In the genomic region with DNA sequence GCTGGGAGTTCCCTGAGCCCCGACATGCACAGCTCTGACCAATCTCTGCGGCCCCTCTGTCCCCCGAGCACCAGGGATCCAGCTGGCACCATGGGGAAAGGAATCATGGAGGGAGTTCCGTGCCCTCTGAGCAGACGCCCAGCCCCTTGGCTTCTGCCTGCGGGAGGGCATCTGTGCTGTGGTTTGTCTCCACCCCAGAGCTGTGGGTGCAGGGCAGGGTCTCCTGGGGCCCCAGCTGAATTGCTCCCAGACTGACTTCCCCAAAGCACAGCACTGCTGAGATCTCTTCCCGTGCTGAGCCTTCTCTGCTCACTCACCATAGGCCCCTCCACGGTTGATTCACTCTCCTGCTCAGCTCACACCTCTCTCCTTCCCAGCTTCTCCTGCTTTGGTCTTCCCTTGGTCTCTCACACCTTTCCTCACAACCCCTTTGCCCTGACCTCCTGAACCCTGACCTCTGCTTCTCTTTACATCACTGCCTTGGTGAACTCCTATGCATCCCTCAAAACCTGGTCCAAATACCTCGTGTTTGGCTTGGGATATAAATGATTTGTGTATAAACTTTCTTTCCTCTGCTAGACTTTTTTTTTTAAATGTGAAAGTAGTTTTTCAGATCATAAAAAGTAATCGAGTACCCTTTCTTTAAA, we compare ENCODE assay signal across 9 cellular contexts.
A peak's percentile ranks its signal among the peaks of the same experiment; 100 is the strongest.
DNase-seq lines count a peak whose midpoint lies in the region; ATAC-seq, FAIRE-seq and TF ChIP-seq lines count a peak whose summit lies in the region.
"Had no signal": no experiment of that assay in that cellular context is flagged by ENCODE, and none has a peak within 500 bp of the region (broad histone marks: within the 10 kb centered on the region; RNA-seq: fewer than 3 reads in every experiment).

No MANE protein-coding gene starts in this region.

- peak overlapping the region; percentile 95 for H3K27ac Mint-ChIP-seq in activated T-cell treated with anti-CD3 and anti-CD28 coated beads, Interleukin-2, amount 50 U/mL, for 72 hours
- peak overlapping the region; percentile 91 for H3K27ac Mint-ChIP-seq in T-helper 2 cell treated with Interferon-gamma antibody and Interleukin-4, amounts not matched to agents 5 μg/mL and 100 μg/mL, for 36 hours

- no peak for DNase-seq in activated T-cell treated with anti-CD3 and anti-CD28 coated beads, Interleukin-2, amount 50 U/mL, for 72 hours
- no peak for DNase-seq in activated T-cell treated with anti-CD3 and anti-CD28 coated beads for 4 hours
- no peak for DNase-seq in T-helper 2 cell treated with Interferon-gamma antibody and Interleukin-4, amounts not matched to agents 5 μg/mL and 100 μg/mL, for 36 hours (ENCODE audit: low spot score)
- no peak for DNase-seq in HepG2 (ENCODE audit: low spot score)
- no peak for DNase-seq in tibial nerve (ENCODE audit: low spot score in 2 of 2)
- no peak for DNase-seq in NCI-H2107 (lab: John Stamatoyannopoulos, UW)
- DNase-seq in HPDE6-E6E7 (ENCODE audit: extremely low spot score) = no peak
- DNase-seq: activated CD4-positive, alpha-beta T cell treated with anti-CD3 and anti-CD28 coated beads, Interleukin-2, amount 50 U/mL, for 48 hours had no signal

- no peak for TF ChIP-seq RAD21 in HepG2 (CRISPR knock-in tag; IDR thresholded peaks at IDR 0.05)

- H2AFZ ChIP-seq in HepG2 (ENCODE audit: low read length) = no peak overlapping the region

- peaks cover 51% of the 10 kb centered on the region for H3K79me2 ChIP-seq in HepG2 (ENCODE audit: insufficient read depth, low read length)

- H3K9ac ChIP-seq in HepG2 (ENCODE audit: insufficient read depth, low read depth, low read length) = no peak overlapping the region

- TF ChIP-seq CTCF in HepG2 (CRISPR knock-in tag; IDR thresholded peaks at IDR 0.05) = no peak
- TF ChIP-seq CTCF in tibial nerve (IDR thresholded peaks at IDR 0.05) = no peak

- peak overlapping the region; percentile 97 to 99 for H3K4me3 Mint-ChIP-seq in activated T-cell treated with anti-CD3 and anti-CD28 coated beads, Interleukin-2, amount 50 U/mL, for 72 hours
- H3K4me3 Mint-ChIP-seq in T-helper 2 cell treated with Interferon-gamma antibody and Interleukin-4, amounts not matched to agents 5 μg/mL and 100 μg/mL, for 36 hours = peak overlapping the region; percentile 85

- TF ChIP-seq POLR2A in HepG2 (IDR thresholded peaks at IDR 0.05; ENCODE audit: insufficient read depth in 1 of 2, low read depth in 2 of 2, low read length in 2 of 2) (no peak), tibial nerve (IDR thresholded peaks at IDR 0.05) (no peak)

- H3K36me3 ChIP-seq in HepG2 (replicated peaks in 1 of 2; ENCODE audit: control insufficient read depth in 1 of 2, insufficient read depth in 2 of 2, low read length in 2 of 2) (peaks cover 50 to 82% of the 10 kb centered on the region in 2 experiments; a peak in 4 of 5 replicates), tibial nerve (peaks cover 0 to 17% (median 0%) of the 10 kb centered on the region in 3 donors)

- BruUV-seq in HepG2 (replicated peaks; lab: Mats Ljungman, UMichigan) = no TSS peak

- no peak overlapping the region for H3K27ac ChIP-seq in HepG2 (ENCODE audit: extremely low read length, insufficient read depth, low read length)
- H3K27ac ChIP-seq in tibial nerve = peak overlapping the region in 3 of 4 donors; percentile 71 to 81 (median 74)

- no peak for FAIRE-seq in HepG2 (lab: Jason Lieb, UNC)

- H3K9me3 ChIP-seq in HepG2 (ENCODE audit: low read length) (no peaks in the 10 kb centered on the region), tibial nerve (no peaks in the 10 kb centered on the region)

- 92% methylated on average over 10 of the region's 10 CpGs for WGBS in HepG2 (ENCODE audit: low lambda C conversion rate)
- WGBS in tibial nerve, 2 donors = 53 to 88% methylated on average over 7 to 10 of the region's 10 CpGs

- H3K9me3 Mint-ChIP-seq in activated T-cell treated with anti-CD3 and anti-CD28 coated beads, Interleukin-2, amount 50 U/mL, for 72 hours = no peaks in the 10 kb centered on the region
- no peaks in the 10 kb centered on the region for H3K9me3 Mint-ChIP-seq in T-helper 2 cell treated with Interferon-gamma antibody and Interleukin-4, amounts not matched to agents 5 μg/mL and 100 μg/mL, for 36 hours

- CTCF ChIA-PET in HepG2 (lab: Yijun Ruan, JAX; ENCODE audit: low intra/inter-chr PET ratio, low total read pairs) = no interaction called here

- ATAC-seq in activated T-cell treated with anti-CD3 and anti-CD28 coated beads, Interleukin-2, amount 50 U/mL, for 72 hours (replicated peaks in 1 of 2) = no peak
- no peak for ATAC-seq in HepG2
- no peak for ATAC-seq in HG03139 (IDR thresholded peaks at IDR 0.05; ENCODE audit: unreplicated experiment)

- H3K4me1 ChIP-seq in HepG2 (ENCODE audit: insufficient read depth, low read length) (peaks cover 11% of the 10 kb centered on the region; the same call in 1 of the 2 replicates), tibial nerve (peaks cover 0 to 97% (median 78%) of the 10 kb centered on the region in 4 donors)

- H3K4me2 ChIP-seq in HepG2 (ENCODE audit: low read depth, low read length) = no peak overlapping the region

- in situ Hi-C loops in HepG2 (cut with HindIII; ENCODE audit: extremely low pct_ligation_motif_present, low pct_unique_long_range_greater_than_20kb) = no loop called here

- peaks cover 55% of the 10 kb centered on the region for H4K20me1 ChIP-seq in HepG2 (ENCODE audit: insufficient read depth, low read length)

- no peak overlapping the region for H3K4me3 ChIP-seq in HepG2 (replicated peaks in 1 of 3; ENCODE audit: insufficient read depth in 1 of 3, low read depth in 2 of 3, low read length in 3 of 3)
- H3K4me3 ChIP-seq in tibial nerve = peak overlapping the region in 1 of 4 donors; percentile 6

- TF ChIP-seq EP300 in HepG2 (IDR thresholded peaks at IDR 0.05; ENCODE audit: low read depth in 2 of 2, low read length in 2 of 2) (no peak), HepG2 (CRISPR knock-in tag; IDR thresholded peaks at IDR 0.05; ENCODE audit: borderline replicate concordance) (no peak), tibial nerve (IDR thresholded peaks at IDR 0.05) (no peak)

- H3K27me3 ChIP-seq in HepG2 (ENCODE audit: control insufficient read depth in 1 of 2, insufficient read depth in 2 of 2, low read length in 2 of 2) = no peaks in the 10 kb centered on the region
- H3K27me3 ChIP-seq in tibial nerve = no peaks in the 10 kb centered on the region

- H3K27me3 Mint-ChIP-seq in activated T-cell treated with anti-CD3 and anti-CD28 coated beads, Interleukin-2, amount 50 U/mL, for 72 hours (ENCODE audit: low read depth) = no peaks in the 10 kb centered on the region
- no peaks in the 10 kb centered on the region for H3K27me3 Mint-ChIP-seq in T-helper 2 cell treated with Interferon-gamma antibody and Interleukin-4, amounts not matched to agents 5 μg/mL and 100 μg/mL, for 36 hours (ENCODE audit: low read depth)

- peaks cover 5 to 8% of the 10 kb centered on the region in 2 donors for H3K36me3 Mint-ChIP-seq in activated T-cell treated with anti-CD3 and anti-CD28 coated beads, Interleukin-2, amount 50 U/mL, for 72 hours (ENCODE audit: insufficient read depth in 2 of 2)
- H3K36me3 Mint-ChIP-seq in T-helper 2 cell treated with Interferon-gamma antibody and Interleukin-4, amounts not matched to agents 5 μg/mL and 100 μg/mL, for 36 hours (ENCODE audit: low read depth) = peaks cover 66% of the 10 kb centered on the region

- intact Hi-C loops in HepG2 (cut with micrococcal nuclease; ENCODE audit: unreplicated experiment) = no loop called here

- H3K4me1 Mint-ChIP-seq in activated T-cell treated with anti-CD3 and anti-CD28 coated beads, Interleukin-2, amount 50 U/mL, for 72 hours (ENCODE audit: low read depth) = peaks cover 95% of the 10 kb centered on the region
- peaks cover 73% of the 10 kb centered on the region for H3K4me1 Mint-ChIP-seq in T-helper 2 cell treated with Interferon-gamma antibody and Interleukin-4, amounts not matched to agents 5 μg/mL and 100 μg/mL, for 36 hours (ENCODE audit: low read depth)

- POLR2A ChIA-PET in HepG2 (lab: Yijun Ruan, JAX) = interaction anchor here (2.2 kb wide), 1 partner anchor 14 kb away, joined by 8 read pairs; no protein-coding TSS in a partner anchor

TF ChIP-seq in HepG2, 621 proteins besides CTCF, POLR2A, EP300 and RAD21 (continues in another document):
- no peak for TF ChIP-seq KMT2B (CRISPR knock-in tag; IDR thresholded peaks at IDR 0.05)
- TF ChIP-seq, protein P1, sequence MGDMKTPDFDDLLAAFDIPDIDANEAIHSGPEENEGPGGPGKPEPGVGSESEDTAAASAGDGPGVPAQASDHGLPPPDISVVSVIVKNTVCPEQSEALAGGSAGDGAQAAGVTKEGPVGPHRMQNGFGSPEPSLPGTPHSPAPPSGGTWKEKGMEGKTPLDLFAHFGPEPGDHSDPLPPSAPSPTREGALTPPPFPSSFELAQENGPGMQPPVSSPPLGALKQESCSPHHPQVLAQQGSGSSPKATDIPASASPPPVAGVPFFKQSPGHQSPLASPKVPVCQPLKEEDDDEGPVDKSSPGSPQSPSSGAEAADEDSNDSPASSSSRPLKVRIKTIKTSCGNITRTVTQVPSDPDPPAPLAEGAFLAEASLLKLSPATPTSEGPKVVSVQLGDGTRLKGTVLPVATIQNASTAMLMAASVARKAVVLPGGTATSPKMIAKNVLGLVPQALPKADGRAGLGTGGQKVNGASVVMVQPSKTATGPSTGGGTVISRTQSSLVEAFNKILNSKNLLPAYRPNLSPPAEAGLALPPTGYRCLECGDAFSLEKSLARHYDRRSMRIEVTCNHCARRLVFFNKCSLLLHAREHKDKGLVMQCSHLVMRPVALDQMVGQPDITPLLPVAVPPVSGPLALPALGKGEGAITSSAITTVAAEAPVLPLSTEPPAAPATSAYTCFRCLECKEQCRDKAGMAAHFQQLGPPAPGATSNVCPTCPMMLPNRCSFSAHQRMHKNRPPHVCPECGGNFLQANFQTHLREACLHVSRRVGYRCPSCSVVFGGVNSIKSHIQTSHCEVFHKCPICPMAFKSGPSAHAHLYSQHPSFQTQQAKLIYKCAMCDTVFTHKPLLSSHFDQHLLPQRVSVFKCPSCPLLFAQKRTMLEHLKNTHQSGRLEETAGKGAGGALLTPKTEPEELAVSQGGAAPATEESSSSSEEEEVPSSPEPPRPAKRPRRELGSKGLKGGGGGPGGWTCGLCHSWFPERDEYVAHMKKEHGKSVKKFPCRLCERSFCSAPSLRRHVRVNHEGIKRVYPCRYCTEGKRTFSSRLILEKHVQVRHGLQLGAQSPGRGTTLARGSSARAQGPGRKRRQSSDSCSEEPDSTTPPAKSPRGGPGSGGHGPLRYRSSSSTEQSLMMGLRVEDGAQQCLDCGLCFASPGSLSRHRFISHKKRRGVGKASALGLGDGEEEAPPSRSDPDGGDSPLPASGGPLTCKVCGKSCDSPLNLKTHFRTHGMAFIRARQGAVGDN (CRISPR knock-in tag; IDR thresholded peaks at IDR 0.05) = peak; percentile 15; the same call in 1 of the 2 replicates
